Comparison of ENCODE assay signal across 20 cellular contexts in the genomic region with DNA sequence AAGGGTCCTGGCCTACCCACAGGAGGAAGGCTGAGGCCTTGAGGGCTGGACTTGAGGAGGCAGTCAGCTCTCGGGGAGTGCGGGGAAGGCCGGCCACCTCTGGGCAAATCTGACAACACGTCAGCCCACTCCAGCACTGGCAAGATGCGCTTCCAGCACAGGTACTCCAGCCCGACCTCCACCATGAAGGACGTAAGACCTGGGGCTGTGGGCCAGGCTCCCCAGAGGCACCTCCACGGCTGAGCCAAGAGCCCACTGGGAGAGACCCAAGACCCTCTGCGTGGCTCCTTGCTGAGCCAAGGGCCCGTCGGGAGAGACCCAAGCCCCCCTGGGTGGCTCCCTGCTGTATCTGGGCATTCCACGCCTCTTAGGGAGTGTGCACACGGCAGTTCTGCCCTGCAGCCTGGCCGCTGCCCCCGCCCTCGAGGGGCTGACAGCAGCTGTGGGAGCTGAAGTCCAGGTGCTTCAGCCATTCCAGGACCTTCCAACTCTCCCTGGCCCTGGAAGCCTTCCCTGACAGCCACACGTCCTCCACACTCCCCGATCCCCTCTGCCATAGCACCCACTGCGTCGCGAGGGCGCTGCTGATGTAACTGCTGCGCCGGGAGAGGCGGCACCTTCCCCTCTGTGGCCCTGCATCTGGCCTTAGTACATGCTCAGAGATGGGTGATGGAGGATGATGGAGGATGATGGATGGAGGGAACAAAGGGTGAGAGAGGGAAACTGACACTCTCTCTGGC. TPM values are rescaled to one million over a fixed set of nuclear protein-coding genes. Genes with fewer than 3 reads are reported as not detected.
DNase-seq lines count a peak whose midpoint lies in the region; ATAC-seq and TF ChIP-seq lines count a peak whose summit lies in the region.
"Had no signal": no experiment of that assay in that cellular context is flagged by ENCODE, and none has a peak within 500 bp of the region (broad histone marks: within the 10 kb centered on the region; RNA-seq: fewer than 3 reads in every experiment).

No MANE protein-coding gene starts in this region.

- TF ChIP-seq CTCF in neural crest cell (conservative IDR thresholded peaks at IDR 0.05), result no peak

- intact Hi-C loops in Right ventricle myocardium superior (cut with DNase I) (no loop called here), left cardiac atrium (cut with DNase I) (no loop called here)

- H3K36me3 Mint-ChIP-seq in central memory CD8-positive, alpha-beta T cell (ENCODE audit: insufficient read depth), result peaks cover 10% of the 10 kb centered on the region
- no peaks in the 10 kb centered on the region for H3K36me3 Mint-ChIP-seq in neural crest cell (ENCODE audit: low read depth)
- peaks cover 40% of the 10 kb centered on the region for H3K36me3 Mint-ChIP-seq in stimulated activated effector memory CD8-positive, alpha-beta T cell treated with anti-CD3 and anti-CD28 coated beads, Interleukin-12 subunit alpha, Interleukin-12 subunit beta, amount 100 ng/mL, for 72 hours

- DNase-seq in Right ventricle myocardium superior (peak; percentile 24), left cardiac atrium (no peak), neural crest cell (ENCODE audit: low read depth, low spot score) (no peak), NCI-H1694 (lab: John Stamatoyannopoulos, UW) (no peak)
- DNase-seq in central memory CD8-positive, alpha-beta T cell (ENCODE audit: low spot score in 2 of 2), result no peak
- DNase-seq in stimulated activated effector memory CD8-positive, alpha-beta T cell treated with anti-CD3 and anti-CD28 coated beads, Interleukin-12 subunit alpha, Interleukin-12 subunit beta, amount 100 ng/mL, for 72 hours (ENCODE audit: low spot score in 2 of 2), result no peak
- no peak for DNase-seq in activated effector memory CD4-positive, alpha-beta T cell treated with anti-CD3 and anti-CD28 coated beads, Interleukin-2, amount 50 U/mL, for 16 hours
- DNase-seq: COR-L47, GF-D8, GOT3, KG1, NCI-H1105 treated with DMSO at 0.1 percent for 48 hours, NCI-H187, NCI-H2107, NCI-H510A, NCI-H774, OCI-M1 had no signal

- H3K27me3 Mint-ChIP-seq in central memory CD8-positive, alpha-beta T cell, result no peaks in the 10 kb centered on the region
- H3K27me3 Mint-ChIP-seq in neural crest cell (ENCODE audit: low read depth), result no peaks in the 10 kb centered on the region
- H3K27me3 Mint-ChIP-seq: B cell had no signal

- H3K27ac Mint-ChIP-seq in central memory CD8-positive, alpha-beta T cell (ENCODE audit: low read depth), result peak overlapping the region; percentile 53
- peak overlapping the region; percentile 94 for H3K27ac Mint-ChIP-seq in neural crest cell (ENCODE audit: unreplicated experiment)
- peak overlapping the region; percentile 82 for H3K27ac Mint-ChIP-seq in stimulated activated effector memory CD8-positive, alpha-beta T cell treated with anti-CD3 and anti-CD28 coated beads, Interleukin-12 subunit alpha, Interleukin-12 subunit beta, amount 100 ng/mL, for 72 hours
- H3K27ac Mint-ChIP-seq: B cell had no signal

- ATAC-seq in Right ventricle myocardium superior (ENCODE audit: poor library complexity), result no peak
- ATAC-seq in left cardiac atrium, result no peak
- no peak for ATAC-seq in central memory CD8-positive, alpha-beta T cell (replicated peaks; ENCODE audit: extremely low read depth, poor library complexity, severe bottlenecking)
- ATAC-seq in stimulated activated effector memory CD8-positive, alpha-beta T cell treated with anti-CD3 and anti-CD28 coated beads, Interleukin-12 subunit alpha, Interleukin-12 subunit beta, amount 100 ng/mL, for 72 hours, result no peak
- no peak for ATAC-seq in HG03469 (IDR thresholded peaks at IDR 0.05; ENCODE audit: unreplicated experiment)
- ATAC-seq: HCT116 had no signal

- H3K4me3 Mint-ChIP-seq in central memory CD8-positive, alpha-beta T cell, result no peak overlapping the region
- H3K4me3 Mint-ChIP-seq in neural crest cell, result no peak overlapping the region
- no peak overlapping the region for H3K4me3 Mint-ChIP-seq in stimulated activated effector memory CD8-positive, alpha-beta T cell treated with anti-CD3 and anti-CD28 coated beads, Interleukin-12 subunit alpha, Interleukin-12 subunit beta, amount 100 ng/mL, for 72 hours
- H3K4me3 Mint-ChIP-seq: B cell had no signal

- peaks cover 31% of the 10 kb centered on the region for H3K4me1 Mint-ChIP-seq in central memory CD8-positive, alpha-beta T cell
- peaks cover 5% of the 10 kb centered on the region for H3K4me1 Mint-ChIP-seq in neural crest cell
- peaks cover 20% of the 10 kb centered on the region for H3K4me1 Mint-ChIP-seq in stimulated activated effector memory CD8-positive, alpha-beta T cell treated with anti-CD3 and anti-CD28 coated beads, Interleukin-12 subunit alpha, Interleukin-12 subunit beta, amount 100 ng/mL, for 72 hours
- H3K4me1 Mint-ChIP-seq: B cell had no signal

- no peaks in the 10 kb centered on the region for H3K9me3 Mint-ChIP-seq in central memory CD8-positive, alpha-beta T cell
- no peaks in the 10 kb centered on the region for H3K9me3 Mint-ChIP-seq in neural crest cell
- no peaks in the 10 kb centered on the region for H3K9me3 Mint-ChIP-seq in stimulated activated effector memory CD8-positive, alpha-beta T cell treated with anti-CD3 and anti-CD28 coated beads, Interleukin-12 subunit alpha, Interleukin-12 subunit beta, amount 100 ng/mL, for 72 hours

RNA-seq across cellular contexts. Expression of a gene that starts 50.2 kb away (rescaled TPM):
- 15.7 TPM for total RNA-seq in Right ventricle myocardium superior
- total RNA-seq in left cardiac atrium, result 10 to 100 TPM; 16.2 to 23.6 TPM
- 67.7 and 69.9 TPM in 2 replicates for total RNA-seq in neural crest cell
